ENCODE assay signal across 29 cellular contexts in genomic region chr20:21173496-21174025, GRCh38. TPM values are rescaled to one million over a fixed set of nuclear protein-coding genes. Genes with fewer than 3 reads are reported as not detected.
A peak's percentile ranks its signal among the peaks of the same experiment; 100 is the strongest.
DNase-seq lines count a peak whose midpoint lies in the region; ATAC-seq and TF ChIP-seq lines count a peak whose summit lies in the region.
"Had no signal": no experiment of that assay in that cellular context is flagged by ENCODE, and none has a peak within 500 bp of the region (broad histone marks: within the 10 kb centered on the region; RNA-seq: fewer than 3 reads in every experiment).

No MANE protein-coding gene starts in this region.

- dilution Hi-C loops in mammary epithelial cell (cut with HindIII; ENCODE audit: low sequenced_read_pairs): no loop called here

- no peaks in the 10 kb centered on the region for H3K36me3 ChIP-seq in breast epithelium
- no peaks in the 10 kb centered on the region for H3K36me3 ChIP-seq in mammary epithelial cell (ENCODE audit: insufficient read depth, low read length)
- no peaks in the 10 kb centered on the region for H3K36me3 ChIP-seq in vagina
- H3K36me3 ChIP-seq: brain microvascular endothelial cell, esophagus squamous epithelium, lower lobe of right lung, upper lobe of left lung had no signal

- H2AFZ ChIP-seq in mammary epithelial cell (ENCODE audit: low read depth, low read length): no peak overlapping the region

- TF ChIP-seq POLR2A in breast epithelium (IDR thresholded peaks at IDR 0.05) (no peak), vagina (IDR thresholded peaks at IDR 0.05) (no peak)

- no TSS peak for BruUV-seq in mammary epithelial cell (replicated peaks; lab: Mats Ljungman, UMichigan)

- H3K27me3 ChIP-seq in breast epithelium (no peaks in the 10 kb centered on the region), mammary epithelial cell (ENCODE audit: insufficient read depth, low read length) (no peaks in the 10 kb centered on the region), vagina (no peaks in the 10 kb centered on the region)
- H3K27me3 ChIP-seq: brain microvascular endothelial cell, esophagus squamous epithelium, upper lobe of left lung had no signal

- no peak overlapping the region for H3K4me2 ChIP-seq in mammary epithelial cell (ENCODE audit: insufficient read depth, low read depth, low read length)

- no peaks in the 10 kb centered on the region for H4K20me1 ChIP-seq in mammary epithelial cell (ENCODE audit: insufficient read depth, low read length)

- peaks cover 10% of the 10 kb centered on the region for H3K79me2 ChIP-seq in mammary epithelial cell (ENCODE audit: insufficient read depth, low read length)

- WGBS in mammary epithelial cell (ENCODE audit: low coverage, missing lambda C conversion rate): 95% methylated on average over 2 of the region's 3 CpGs

- H3K9me3 ChIP-seq in breast epithelium (peaks cover 0 to 10% of the 10 kb centered on the region in 2 donors), mammary epithelial cell (replicated peaks; ENCODE audit: insufficient read depth, low read length) (peaks cover 3% of the 10 kb centered on the region), vagina (no peaks in the 10 kb centered on the region)

- H3K4me1 ChIP-seq in breast epithelium (no peaks in the 10 kb centered on the region), mammary epithelial cell (ENCODE audit: insufficient read depth, low read length) (no peaks in the 10 kb centered on the region), vagina (peaks cover 13% of the 10 kb centered on the region)
- H3K4me1 ChIP-seq: esophagus squamous epithelium, lower lobe of right lung, upper lobe of left lung had no signal

- H3K9ac ChIP-seq in mammary epithelial cell (ENCODE audit: insufficient read depth, low read length): no peak overlapping the region

- H3K27ac ChIP-seq in breast epithelium (peak overlapping the region; percentile 20 to 22), mammary epithelial cell (ENCODE audit: insufficient read depth, low read depth, low read length) (no peak overlapping the region), VCaP (peak overlapping the region; percentile 70), vagina (peak overlapping the region; percentile 75)
- H3K27ac ChIP-seq: brain microvascular endothelial cell, coronary artery, esophagus squamous epithelium, lower lobe of right lung, upper lobe of left lung had no signal

- CTCF ChIA-PET in mammary epithelial cell (lab: Charles Lee; ENCODE audit: low non-redundant PET): no interaction called here

- in situ Hi-C loops in mammary epithelial cell (cut with MboI; ENCODE audit: low sequenced_read_pairs in 2 of 2): no loop called here
- in situ Hi-C loops in GM13977 (cut with MboI; ENCODE audit: low pct_unique_long_range_greater_than_20kb, low sequenced_read_pairs, unreplicated experiment): no loop called here

- no peak for DNase-seq in breast epithelium (ENCODE audit: low spot score in 2 of 2)
- DNase-seq in mammary epithelial cell: no peak
- peak; percentile 27 for DNase-seq in hepatic stellate cell (ENCODE audit: low spot score)
- no peak for DNase-seq in vagina (ENCODE audit: extremely low spot score in 2 of 2)
- DNase-seq in GM13977 (ENCODE audit: low spot score): no peak
- DNase-seq in activated CD4-positive, alpha-beta T cell treated with anti-CD3 and anti-CD28 coated beads, Interleukin-2, amount 50 U/mL, for 48 hours: no peak
- DNase-seq: 8988T; activated CD8-positive, alpha-beta T cell treated with anti-CD3 and anti-CD28 coated beads, Interleukin-2, amount 10 ng/mL, durations not matched to agents 7 days and 5 days; activated gamma-delta T cell; activated T-cell treated with anti-CD3 and anti-CD28 coated beads for 4 hours; AML-193; brain microvascular endothelial cell; CD4-positive, alpha-beta memory T cell; DMS153; effector memory CD8-positive, alpha-beta T cell; esophagus squamous epithelium; GDM1; H7; lower lobe of right lung; NCI-H2029 treated with DMSO at 0.1 percent for 48 hours; NCI-H345; NCI-H774; stimulated activated CD8-positive, alpha-beta memory T cell treated with anti-CD3 and anti-CD28 coated beads, Interleukin-4, amount 100 ng/mL, for 48 hours; T-helper 9 cell; upper lobe of left lung had no signal

- no peak for ATAC-seq in GM18868 (IDR thresholded peaks at IDR 0.05; ENCODE audit: unreplicated experiment)
- ATAC-seq: activated CD4-positive, CD25-positive, alpha-beta regulatory T cell treated with anti-CD3 and anti-CD28 coated beads, Interleukin-2, amount 50 U/mL, for 24 hours; activated CD8-positive, alpha-beta T cell treated with anti-CD3 and anti-CD28 coated beads, Interleukin-2, amount 10 ng/mL, durations not matched to agents 7 days and 5 days; effector memory CD8-positive, alpha-beta T cell; lower lobe of right lung had no signal

- intact Hi-C loops in breast epithelium (cut with DNase I; ENCODE audit: low total_unique reads): no loop called here
- intact Hi-C loops in mammary epithelial cell (cut with micrococcal nuclease): no loop called here
- intact Hi-C loops in vagina (cut with DNase I): no loop called here

- no peak overlapping the region for H3K4me3 ChIP-seq in breast epithelium
- no peak overlapping the region for H3K4me3 ChIP-seq in mammary epithelial cell (replicated peaks in 1 of 3; ENCODE audit: insufficient read depth in 1 of 3, low read depth in 2 of 3, low read length in 3 of 3)
- H3K4me3 ChIP-seq in vagina: no peak overlapping the region
- H3K4me3 ChIP-seq: coronary artery, esophagus squamous epithelium, lower lobe of right lung, upper lobe of left lung had no signal

- TF ChIP-seq CTCF in breast epithelium (IDR thresholded peaks at IDR 0.05) (no peak), mammary epithelial cell (conservative IDR thresholded peaks at IDR 0.05 in 1 of 2, IDR thresholded peaks at IDR 0.05 in 1 of 2; ENCODE audit: extremely low read depth in 1 of 2, insufficient read depth in 1 of 2, low read depth in 1 of 2, low read length in 2 of 2) (no peak), VCaP (conservative IDR thresholded peaks at IDR 0.05) (no peak), vagina (IDR thresholded peaks at IDR 0.05) (no peak), GM13977 (IDR thresholded peaks at IDR 0.05; ENCODE audit: extremely low read depth, insufficient read depth, missing control alignments) (no peak)

RNA-seq across cellular contexts. Expression of gene KIZ, which starts 47.7 kb away (rescaled TPM):
- total RNA-seq in breast epithelium (10 to 100 TPM; 29.8 to 46.2 (median 45.9) TPM), mammary epithelial cell (10 to 100 TPM; 18.3 to 56.1 TPM), vagina (25.0 TPM)
- 19.4 TPM for polyA plus RNA-seq in mammary epithelial cell
- polyA minus RNA-seq in mammary epithelial cell: 7.8 TPM
